8 cellular contexts compared by ENCODE assay signal in genomic region chr2:168920504-168921157, GRCh38. TPM values are rescaled to one million over a fixed set of nuclear protein-coding genes. Genes with fewer than 3 reads are reported as not detected.
DNase-seq lines count a peak whose midpoint lies in the region; ATAC-seq, FAIRE-seq and TF ChIP-seq lines count a peak whose summit lies in the region.

No MANE protein-coding gene starts in this region.

- TF ChIP-seq CTCF in D721Med (IDR thresholded peaks at IDR 0.05; ENCODE audit: insufficient read depth, missing control alignments) (peak; percentile 70), OCI-LY3 (IDR thresholded peaks at IDR 0.05; ENCODE audit: low read depth, low read length) (peak; percentile 69), pancreas (IDR thresholded peaks at IDR 0.05) (peak in 3 of 4 donors; percentile 24 to 63 (median 46))

- intact Hi-C loops in pancreas (cut with DNase I): loop anchor here in 1 of 3 donors (10.0 kb wide), 1 partner anchor 146 kb away; no protein-coding TSS in a partner anchor

- DNase-seq in D721Med (ENCODE audit: insufficient read length, low spot score) (no peak), pancreas (no peak), Ammon's horn (ENCODE audit: low spot score) (no peak), nucleus accumbens (lab: John Stamatoyannopoulos, UW) (no peak)
- DNase-seq in activated CD4-positive, alpha-beta T cell treated with anti-CD3 and anti-CD28 coated beads for 48 hours: no peak

- H3K4me1 ChIP-seq in OCI-LY3 (ENCODE audit: low read length) (no peaks in the 10 kb centered on the region), pancreas (no peaks in the 10 kb centered on the region)

- H3K9me3 ChIP-seq in OCI-LY3 (ENCODE audit: insufficient read depth, low read length): no peaks in the 10 kb centered on the region
- no peaks in the 10 kb centered on the region for H3K9me3 ChIP-seq in pancreas

- no peak overlapping the region for H3K9ac ChIP-seq in OCI-LY3 (ENCODE audit: low read length)

- H3K27ac ChIP-seq in OCI-LY3 (ENCODE audit: low read length): no peak overlapping the region
- H3K27ac ChIP-seq in pancreas: no peak overlapping the region

- FAIRE-seq in D721Med (lab: Jason Lieb, UNC): peak; percentile 80
- FAIRE-seq in endometrium (lab: Jason Lieb, UNC): peak; percentile 87
- FAIRE-seq in pancreas (lab: Jason Lieb, UNC): peak; percentile 72

- no peaks in the 10 kb centered on the region for H3K36me3 ChIP-seq in OCI-LY3 (replicated peaks; ENCODE audit: low read depth, low read length)
- H3K36me3 ChIP-seq in pancreas: no peaks in the 10 kb centered on the region

- 16 to 19% methylated on average over 4 of the region's 4 CpGs for WGBS in pancreas, 2 donors

- no peak overlapping the region for H2AFZ ChIP-seq in OCI-LY3 (ENCODE audit: low read depth, low read length)

- peaks cover 39% of the 10 kb centered on the region for H3K27me3 ChIP-seq in OCI-LY3 (ENCODE audit: low read depth, low read length)
- H3K27me3 ChIP-seq in pancreas: peaks cover 0 to 3% (median 0%) of the 10 kb centered on the region in 4 donors

- H4K20me1 ChIP-seq in OCI-LY3 (ENCODE audit: insufficient read depth, low read length): no peaks in the 10 kb centered on the region

- ATAC-seq in HG03159 (IDR thresholded peaks at IDR 0.05; ENCODE audit: unreplicated experiment) (peak; percentile 48), pancreas (peak in 3 of 4 donors; percentile 51 to 68 (median 56))

- no peak overlapping the region for H3K4me2 ChIP-seq in OCI-LY3 (ENCODE audit: low read length)

- no peaks in the 10 kb centered on the region for H3K79me2 ChIP-seq in OCI-LY3 (ENCODE audit: low read length)

- H3K4me3 ChIP-seq in OCI-LY3 (ENCODE audit: low read length): no peak overlapping the region
- H3K4me3 ChIP-seq in pancreas: no peak overlapping the region

RNA-seq across cellular contexts. Expression of gene G6PC2, which starts 19.5 kb away (rescaled TPM):
- 10 to 100 TPM in 3 of 6 donors, 1 to 10 TPM in 3; 2.2 to 33.7 (median 11.1) TPM for total RNA-seq in pancreas
- 100 to 1,000 TPM in 1 of 2 donors, 10 to 100 TPM in 1; 25.0 to 262 TPM for polyA plus RNA-seq in pancreas

RNA-seq across cellular contexts. Expression of gene SPC25, which starts 30.4 kb away (rescaled TPM):
- total RNA-seq in pancreas: 1 to 10 TPM in 3 of 6 donors, under 1 TPM in 3; 0.14 to 2.5 (median 0.67) TPM
- polyA plus RNA-seq in pancreas: 1 to 10 TPM in 1 of 2 donors, under 1 TPM in 1; 0.61 to 4.2 TPM
